In the genomic region with DNA sequence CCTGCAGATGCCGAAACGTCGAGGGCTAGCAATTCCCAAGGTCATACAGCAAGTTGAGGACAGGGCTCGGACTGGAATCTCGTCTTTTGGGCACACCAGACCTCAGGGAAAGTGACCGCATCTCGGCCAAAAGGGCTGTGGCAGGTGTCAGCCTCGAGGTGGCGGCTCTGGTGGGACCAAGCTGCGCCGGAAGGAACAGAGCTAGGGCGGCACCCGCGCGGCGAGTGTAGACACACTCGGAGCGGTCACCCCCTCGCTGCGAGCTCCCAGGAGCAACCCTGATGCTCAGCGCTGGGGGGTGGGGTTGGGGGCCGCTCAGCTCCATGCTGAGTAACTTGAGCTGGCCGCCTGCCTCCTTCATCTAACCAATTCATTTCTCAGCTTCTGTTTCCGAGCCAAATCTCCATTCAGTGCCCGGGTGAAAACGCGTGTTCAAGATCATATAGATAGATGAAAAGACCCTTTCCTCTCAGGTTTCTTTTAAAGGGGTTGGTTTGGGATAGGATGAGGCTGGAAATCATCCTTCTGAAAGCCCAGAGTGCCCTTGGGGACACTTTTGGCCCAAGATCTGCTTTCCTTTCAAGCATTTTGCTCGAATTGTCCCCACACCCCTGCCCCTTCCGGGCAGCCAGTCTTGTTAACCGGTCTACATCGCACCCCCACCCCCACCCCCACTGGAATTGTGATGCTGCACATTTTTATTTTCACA, we compare ENCODE assay signal across 9 cellular contexts. TPM values are rescaled to one million over a fixed set of nuclear protein-coding genes. Genes with fewer than 3 reads are reported as not detected.
DNase-seq lines count a peak whose midpoint lies in the region; ATAC-seq and TF ChIP-seq lines count a peak whose summit lies in the region.
"Had no signal": no experiment of that assay in that cellular context is flagged by ENCODE, and none has a peak within 500 bp of the region (broad histone marks: within the 10 kb centered on the region; RNA-seq: fewer than 3 reads in every experiment).

No MANE protein-coding gene starts in this region.

- DNase-seq in left ventricle myocardium inferior = no peak
- no peak for DNase-seq in left ventricle myocardium superior
- DNase-seq in PC-3 = no peak
- DNase-seq in erythroblast (lab: John Stamatoyannopoulos, UW) = peak; percentile 35 to 42
- DNase-seq in spleen = no peak
- DNase-seq in osteoblast (ENCODE audit: insufficient read length, low spot score, missing footprints) = no peak
- DNase-seq in 8988T = no peak

- TF ChIP-seq POLR2A in erythroblast (IDR thresholded peaks at IDR 0.05; ENCODE audit: low read length) = no peak
- TF ChIP-seq POLR2A in spleen (IDR thresholded peaks at IDR 0.05) = no peak

- H4K20me1 ChIP-seq in PC-3 (ENCODE audit: low read length) = no peaks in the 10 kb centered on the region
- peaks cover 2% of the 10 kb centered on the region for H4K20me1 ChIP-seq in osteoblast (ENCODE audit: insufficient read depth, low read length)

- H3K4me1 ChIP-seq in left ventricle myocardium inferior = peaks cover 60% of the 10 kb centered on the region
- peaks cover 29% of the 10 kb centered on the region for H3K4me1 ChIP-seq in PC-3 (ENCODE audit: insufficient read depth, low read length)
- peaks cover 41 to 62% (median 54%) of the 10 kb centered on the region in 6 donors for H3K4me1 ChIP-seq in spleen
- H3K4me1 ChIP-seq in osteoblast (ENCODE audit: insufficient read depth, low read length) = peaks cover 18% of the 10 kb centered on the region

- ATAC-seq in left ventricle myocardium superior (no peak), PC-3 (no peak), GM21528 (IDR thresholded peaks at IDR 0.05; ENCODE audit: low FRiP score, unreplicated experiment) (no peak)

- H3K36me3 ChIP-seq in left ventricle myocardium inferior (no peaks in the 10 kb centered on the region), PC-3 (ENCODE audit: low read depth, low read length) (no peaks in the 10 kb centered on the region), spleen (no peaks in the 10 kb centered on the region), osteoblast (ENCODE audit: insufficient read depth, low read length) (no peaks in the 10 kb centered on the region)
- H3K36me3 ChIP-seq: neutrophil had no signal

- no TSS peak for BruUV-seq in PC-3 (replicated peaks; lab: Mats Ljungman, UMichigan)

- H3K27ac ChIP-seq in left ventricle myocardium inferior (replicated peaks) (no peak overlapping the region), PC-3 (ENCODE audit: low read length) (no peak overlapping the region), spleen (no peak overlapping the region), osteoblast (ENCODE audit: low read depth, low read length) (no peak overlapping the region)
- H3K27ac ChIP-seq: neutrophil had no signal

- H3K4me3 ChIP-seq in left ventricle myocardium inferior (peak overlapping the region; percentile 80), PC-3 (ENCODE audit: low read length) (peak overlapping the region; percentile 34; the same call in 1 of the 2 replicates), spleen (peak overlapping the region in 6 of 8 donors; percentile 12 to 64 (median 34)), osteoblast (ENCODE audit: insufficient read depth, low read length) (no peak overlapping the region)

- 1 to 6% (median 3%) methylated on average over 14 to 31 of the region's 31 CpGs for WGBS in spleen, 5 donors

- no peak overlapping the region for H3K9ac ChIP-seq in PC-3 (ENCODE audit: low read length)

- H3K27me3 ChIP-seq in left ventricle myocardium inferior (ENCODE audit: low read depth) = peaks cover 90% of the 10 kb centered on the region
- peaks cover 61% of the 10 kb centered on the region for H3K27me3 ChIP-seq in PC-3 (ENCODE audit: low read length)
- peaks cover 20 to 91% (median 88%) of the 10 kb centered on the region in 7 donors for H3K27me3 ChIP-seq in spleen (replicated peaks in 1 of 7)
- H3K27me3 ChIP-seq in osteoblast (ENCODE audit: insufficient read depth, low read length) = peaks cover 87% of the 10 kb centered on the region

- POLR2A ChIA-PET in PC-3 (lab: Charles Lee; ENCODE audit: unreplicated experiment) = no interaction called here

- H3K9me3 ChIP-seq in left ventricle myocardium inferior (replicated peaks) (no peaks in the 10 kb centered on the region), PC-3 (ENCODE audit: low read length) (no peaks in the 10 kb centered on the region), spleen (no peaks in the 10 kb centered on the region), osteoblast (ENCODE audit: low read depth, low read length) (no peaks in the 10 kb centered on the region)
- H3K9me3 ChIP-seq: neutrophil had no signal

- H3F3A ChIP-seq in PC-3 (ENCODE audit: low read length, unreplicated experiment) = no peaks in the 10 kb centered on the region

- H3K4me2 ChIP-seq in PC-3 (ENCODE audit: low read length) (peak overlapping the region; percentile 91), osteoblast (ENCODE audit: insufficient read depth, low read length) (no peak overlapping the region)

- intact Hi-C loops in left ventricle myocardium inferior (cut with micrococcal nuclease) = no loop called here
- intact Hi-C loops in left ventricle myocardium superior (cut with micrococcal nuclease) = no loop called here
- intact Hi-C loops in PC-3 (cut with micrococcal nuclease) = no loop called here
- intact Hi-C loops in spleen (cut with DNase I; ENCODE audit: low total_unique reads) = no loop called here

- CTCF ChIA-PET in PC-3 (lab: Charles Lee) = no interaction called here

- H2AFZ ChIP-seq in PC-3 (ENCODE audit: low read length) (no peak overlapping the region), osteoblast (ENCODE audit: low read length) (no peak overlapping the region)

- H3K79me2 ChIP-seq in PC-3 (ENCODE audit: low read length) = no peaks in the 10 kb centered on the region
- no peaks in the 10 kb centered on the region for H3K79me2 ChIP-seq in osteoblast (ENCODE audit: insufficient read depth, low read length)

- TF ChIP-seq CTCF in left ventricle myocardium inferior (IDR thresholded peaks at IDR 0.05; ENCODE audit: borderline replicate concordance) = no peak
- no peak for TF ChIP-seq CTCF in PC-3 (conservative IDR thresholded peaks at IDR 0.05; ENCODE audit: low read depth, low read length)
- no peak for TF ChIP-seq CTCF in spleen (IDR thresholded peaks at IDR 0.05 in 8 of 11, conservative IDR thresholded peaks at IDR 0.05 in 3 of 11)
- TF ChIP-seq CTCF in osteoblast (IDR thresholded peaks at IDR 0.05; ENCODE audit: extremely low read depth, low read depth, low read length) = no peak

- H3K9me2 ChIP-seq in PC-3 (replicated peaks; ENCODE audit: low read length) = no peaks in the 10 kb centered on the region

RNA-seq across cellular contexts. Expression of gene TUBB2B, which starts 2.3 kb away (rescaled TPM):
- total RNA-seq in left ventricle myocardium inferior = 1.4 TPM
- 1.0 TPM for total RNA-seq in left ventricle myocardium superior
- total RNA-seq in PC-3 (2014; rRNA removed) = 5.1 and 6.5 TPM in 2 replicates
- 1 to 10 TPM in 2 of 7 donors, under 1 TPM in 4, not detected in 1; 0.39 to 1.6 (median 0.82) TPM for total RNA-seq in spleen
- 1 to 10 TPM; 1.0 to 2.2 (median 1.3) TPM for polyA plus RNA-seq in spleen
- total RNA-seq in osteoblast = 5.6 and 9.0 TPM in 2 replicates

RNA-seq across cellular contexts. Expression of gene PSMG4, which starts 29.0 kb away (rescaled TPM):
- total RNA-seq in left ventricle myocardium inferior (11.2 TPM), left ventricle myocardium superior (7.2 TPM), PC-3 (2014; rRNA removed) (51.9 and 63.3 TPM in 2 replicates), spleen (10 to 100 TPM; 12.1 to 21.0 (median 17.3) TPM), osteoblast (19.4 and 24.6 TPM in 2 replicates)
- 10 to 100 TPM; 39.0 to 41.6 (median 39.6) TPM for polyA plus RNA-seq in spleen

Comparison
In these comparisons a context has a peak if more than half of its experiments do, and no peak if none do; other contexts are left out.
1. DNase-seq: peak in erythroblast (2 of 2); none in left ventricle myocardium inferior (single experiment), left ventricle myocardium superior (single experiment), PC-3 (single experiment), spleen (single experiment), osteoblast (single experiment) and 8988T (single experiment).